Comparison of ENCODE assay signal across 7 cellular contexts in genomic region chr17:55144518-55144917, GRCh38.
"Had no signal": no experiment of that assay in that cellular context is flagged by ENCODE, and none has a peak within 500 bp of the region (broad histone marks: within the 10 kb centered on the region; RNA-seq: fewer than 3 reads in every experiment).

No MANE protein-coding gene starts in this region.

- DNase-seq: caudate nucleus; cortex of kidney; effector memory CD4-positive, alpha-beta T cell; sigmoid colon; stimulated activated CD4-positive, alpha-beta T cell treated with anti-CD3 and anti-CD28 coated beads, Interleukin-2, amount 100 ng/mL, for 24 hours; stimulated activated naive CD8-positive, alpha-beta T cell treated with anti-CD3 and anti-CD28 coated beads, Interleukin-15, Interleukin-2, amounts not matched to agents 100 U/mL and 50 U/mL, for 24 hours had no signal

- ATAC-seq: activated CD4-positive, CD25-positive, alpha-beta regulatory T cell treated with anti-CD3 and anti-CD28 coated beads, Interleukin-2, amount 50 U/mL, for 24 hours; stimulated activated naive CD8-positive, alpha-beta T cell treated with anti-CD3 and anti-CD28 coated beads, Interleukin-15, Interleukin-2, amounts not matched to agents 100 U/mL and 50 U/mL, for 24 hours had no signal
